ENCODE assay signal across 12 cellular contexts in the genomic region with DNA sequence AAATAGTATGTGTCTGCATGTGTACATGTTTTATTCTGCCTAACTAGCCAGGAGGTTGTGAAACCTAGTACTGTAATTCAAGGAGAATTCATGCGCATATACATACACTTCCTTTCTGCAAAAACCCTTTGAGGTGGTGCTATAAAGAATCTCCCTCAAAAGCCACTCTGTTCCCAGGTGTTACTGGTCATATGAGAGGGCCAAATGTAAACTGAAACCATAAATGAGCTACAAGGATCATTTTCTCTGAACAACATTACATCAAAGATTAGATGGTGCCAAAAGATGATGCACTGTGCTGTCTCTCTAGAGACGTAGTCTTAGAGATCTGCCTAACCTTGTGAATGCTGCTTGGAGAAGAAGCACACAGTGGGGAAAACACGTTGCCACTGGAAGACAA. TPM values are rescaled to one million over a fixed set of nuclear protein-coding genes. Genes with fewer than 3 reads are reported as not detected.
A peak's percentile ranks its signal among the peaks of the same experiment; 100 is the strongest.
DNase-seq lines count a peak whose midpoint lies in the region; ATAC-seq, FAIRE-seq and TF ChIP-seq lines count a peak whose summit lies in the region.
"Had no signal": no experiment of that assay in that cellular context is flagged by ENCODE, and none has a peak within 500 bp of the region (broad histone marks: within the 10 kb centered on the region; RNA-seq: fewer than 3 reads in every experiment).

No MANE protein-coding gene starts in this region.

- H3K9ac ChIP-seq in OCI-LY1 (ENCODE audit: low read length) = no peak overlapping the region

- H3F3A ChIP-seq in OCI-LY1 (ENCODE audit: insufficient read depth, low read length) = no peaks in the 10 kb centered on the region

- no peaks in the 10 kb centered on the region for H3K27me3 Mint-ChIP-seq in type B pancreatic cell

- intact Hi-C loops in sciatic nerve (cut with DNase I) (no loop called here), head of caudate nucleus (cut with DNase I) (no loop called here)

- ATAC-seq in HG03103 (IDR thresholded peaks at IDR 0.05; ENCODE audit: low read depth, unreplicated experiment) (peak; percentile 72), sciatic nerve (peak; percentile 31)
- ATAC-seq: A549, K562 had no signal

- H3K4me2 ChIP-seq in OCI-LY1 (ENCODE audit: low read length) = no peak overlapping the region
- H3K4me2 ChIP-seq: A549 had no signal

- no peaks in the 10 kb centered on the region for H3K9me2 ChIP-seq in OCI-LY1 (ENCODE audit: low read depth, low read length)

- H2AFZ ChIP-seq in OCI-LY1 (ENCODE audit: low read length) = no peak overlapping the region

- FAIRE-seq in H54 (lab: Jason Lieb, UNC) = no peak
- FAIRE-seq: A549, K562 had no signal

- H3K4me3 Mint-ChIP-seq in type B pancreatic cell = no peak overlapping the region

- peaks cover 5% of the 10 kb centered on the region for H3K9me3 Mint-ChIP-seq in type B pancreatic cell

- H3K4me3 ChIP-seq in OCI-LY1 (ENCODE audit: low read depth, low read length, poor library complexity, severe bottlenecking) = no peak overlapping the region
- H3K4me3 ChIP-seq: A549, gastrocnemius medialis, K562 had no signal

- TF ChIP-seq POLR2A in H54 (IDR thresholded peaks at IDR 0.05; ENCODE audit: low read depth, low read length) = no peak

- DNase-seq in NCI-H1105 treated with DMSO at 0.1 percent for 48 hours (lab: John Stamatoyannopoulos, UW) (peak; percentile 47), NCI-H1105 (lab: John Stamatoyannopoulos, UW) (no peak), sciatic nerve (ENCODE audit: low spot score) (no peak), type B pancreatic cell (ENCODE audit: extremely low spot score, unreplicated experiment) (no peak), H54 (ENCODE audit: insufficient read length, low spot score) (no peak), head of caudate nucleus (no peak)
- DNase-seq: aorta, gastrocnemius medialis had no signal

- no peaks in the 10 kb centered on the region for H3K79me2 ChIP-seq in OCI-LY1 (ENCODE audit: insufficient read depth, low read length)

- H3K27ac Mint-ChIP-seq in type B pancreatic cell = no peak overlapping the region

- TF ChIP-seq CTCF in OCI-LY1 (IDR thresholded peaks at IDR 0.05; ENCODE audit: low read length) (no peak), type B pancreatic cell (conservative IDR thresholded peaks at IDR 0.05) (no peak)

- H3K9me3 ChIP-seq in OCI-LY1 (ENCODE audit: low read length) = no peaks in the 10 kb centered on the region
- H3K9me3 ChIP-seq: A549, gastrocnemius medialis had no signal

- H3K36me3 Mint-ChIP-seq in type B pancreatic cell = peaks cover 29% of the 10 kb centered on the region

- no peaks in the 10 kb centered on the region for H3K27me3 ChIP-seq in OCI-LY1 (ENCODE audit: insufficient read depth, low read length)
- H3K27me3 ChIP-seq: gastrocnemius medialis had no signal

- H3K4me1 ChIP-seq in OCI-LY1 (ENCODE audit: insufficient read depth, low read length, severe bottlenecking) = peaks cover 46% of the 10 kb centered on the region

- no peaks in the 10 kb centered on the region for H3K36me3 ChIP-seq in OCI-LY1 (ENCODE audit: insufficient read depth, low read length)
- H3K36me3 ChIP-seq: gastrocnemius medialis had no signal

- peaks cover 69% of the 10 kb centered on the region for H3K4me1 Mint-ChIP-seq in type B pancreatic cell (ENCODE audit: unreplicated experiment)

- H3K27ac ChIP-seq in OCI-LY1 (ENCODE audit: low read depth, low read length, poor library complexity, severe bottlenecking) = peak overlapping the region; percentile 29
- H3K27ac ChIP-seq: A549 had no signal

- no peaks in the 10 kb centered on the region for H4K20me1 ChIP-seq in OCI-LY1 (ENCODE audit: insufficient read depth, low read length)

RNA-seq across cellular contexts. Expression of a gene that starts 15.7 kb away (rescaled TPM):
- 28.6 TPM for total RNA-seq in sciatic nerve
- total RNA-seq in type B pancreatic cell (ENCODE audit: low replicate concordance) = 139 and 462 TPM in 2 replicates
